Comparison of ENCODE assay signal across 8 cellular contexts in the genomic region with DNA sequence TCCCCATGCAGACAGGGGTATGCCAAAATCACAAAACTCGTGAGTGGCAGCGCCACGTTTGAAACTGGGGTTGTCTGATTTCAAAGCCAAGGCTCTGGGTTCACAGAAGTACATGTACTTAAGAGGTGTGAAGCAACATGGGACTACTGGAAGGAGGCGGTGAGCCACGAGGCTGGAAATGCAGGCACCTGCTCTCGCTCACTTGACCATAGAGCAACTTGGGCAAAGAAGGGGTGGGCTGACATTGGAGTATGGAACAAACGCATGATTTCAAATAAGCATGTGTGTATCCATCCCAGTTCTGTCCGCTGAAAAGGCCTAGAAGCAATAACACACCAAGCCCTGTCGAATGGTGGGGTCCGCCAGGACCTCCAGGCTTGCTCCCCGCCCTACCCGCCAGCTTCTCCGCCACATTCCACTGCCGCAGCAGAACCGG. TPM values are rescaled to one million over a fixed set of nuclear protein-coding genes. Genes with fewer than 3 reads are reported as not detected.
DNase-seq lines count a peak whose midpoint lies in the region; ATAC-seq and TF ChIP-seq lines count a peak whose summit lies in the region.

No MANE protein-coding gene starts in this region.

- H3K4me1 Mint-ChIP-seq in CD14-positive monocyte = peaks cover 30% of the 10 kb centered on the region
- peaks cover 12 to 51% (median 28%) of the 10 kb centered on the region in 4 donors for H3K4me1 Mint-ChIP-seq in naive thymus-derived CD8-positive, alpha-beta T cell

- H3F3A ChIP-seq in SK-N-SH (replicated peaks; ENCODE audit: insufficient read depth) = peaks cover 26% of the 10 kb centered on the region

- H3K9me2 ChIP-seq in SK-N-SH = no peaks in the 10 kb centered on the region

- H3K27me3 ChIP-seq in SK-N-SH (ENCODE audit: insufficient read depth) = no peaks in the 10 kb centered on the region

- H3K9ac ChIP-seq in SK-N-SH = peak overlapping the region; percentile 77

- H3K36me3 ChIP-seq in SK-N-SH (replicated peaks in 1 of 2; ENCODE audit: control insufficient read depth in 1 of 2, insufficient read depth in 2 of 2, low read length in 1 of 2) = peaks cover 0 to 27% of the 10 kb centered on the region in 2 experiments

- ATAC-seq in GM19023 (IDR thresholded peaks at IDR 0.05; ENCODE audit: unreplicated experiment) (peak; percentile 15), HG03135 (IDR thresholded peaks at IDR 0.05; ENCODE audit: unreplicated experiment) (peak; percentile 22)
- peak; percentile 2 to 24 for ATAC-seq in naive thymus-derived CD8-positive, alpha-beta T cell

- intact Hi-C loops in CD14-positive monocyte (cut with micrococcal nuclease) = loop anchor here (5.0 to 10.0 kb wide), 5 partner anchors 95 to 205 kb away; a partner anchor contains a TSS

- CTCF ChIA-PET in SK-N-SH (lab: Yijun Ruan, JAX) = interaction anchor here (1.4 to 1.5 kb wide), 2 partner anchors 38 to 40 kb away, joined by 4 read pairs; no protein-coding TSS in a partner anchor

- TF ChIP-seq CTCF in CD14-positive monocyte (IDR thresholded peaks at IDR 0.05) (no peak), SK-N-SH (IDR thresholded peaks at IDR 0.05) (no peak)

- WGBS in SK-N-SH (ENCODE audit: low lambda C conversion rate) = 0% methylated on average over 12 of the region's 15 CpGs

- H4K20me1 ChIP-seq in SK-N-SH (ENCODE audit: insufficient read depth) = peaks cover 30% of the 10 kb centered on the region

- peak overlapping the region; percentile 93 to 96 for H3K4me3 Mint-ChIP-seq in CD14-positive monocyte
- peak overlapping the region; percentile 96 to 100 (median 99) for H3K4me3 Mint-ChIP-seq in naive thymus-derived CD8-positive, alpha-beta T cell

- peaks cover 0 to 6% (median 2%) of the 10 kb centered on the region in 3 donors for H3K27me3 Mint-ChIP-seq in CD14-positive monocyte (ENCODE audit: low read depth in 3 of 3)
- H3K27me3 Mint-ChIP-seq in naive thymus-derived CD8-positive, alpha-beta T cell = no peaks in the 10 kb centered on the region

- POLR2A ChIA-PET in SK-N-SH (lab: Yijun Ruan, JAX) = interaction anchor here (0.8 to 1.8 kb wide), 4 partner anchors 10 to 209 kb away, joined by 3 to 6 read pairs (median 4); a partner anchor contains a TSS
- POLR2A ChIA-PET in naive thymus-derived CD8-positive, alpha-beta T cell (lab: Charles Lee) = interaction anchor here (0.6 to 2.9 kb wide), 18 partner anchors 9 to 1639 kb away, joined by 3 to 41 read pairs (median 4); a partner anchor contains a TSS

- peak overlapping the region; percentile 99 for H2AFZ ChIP-seq in SK-N-SH (ENCODE audit: low read depth)

- H3K36me3 Mint-ChIP-seq in CD14-positive monocyte = peaks cover 9 to 13% of the 10 kb centered on the region in 2 donors
- H3K36me3 Mint-ChIP-seq in naive thymus-derived CD8-positive, alpha-beta T cell = peaks cover 0 to 24% (median 0%) of the 10 kb centered on the region in 3 donors

- H3K27ac ChIP-seq in SK-N-SH (ENCODE audit: low read depth in 2 of 2, low read length in 1 of 2) = peak overlapping the region; percentile 64 to 95; a peak in 3 of 4 replicates
- H3K27ac ChIP-seq in epithelial cell of prostate = peak overlapping the region; percentile 96

- peaks cover 8 to 18% of the 10 kb centered on the region in 2 experiments; a peak in 3 of 4 replicates for H3K4me1 ChIP-seq in SK-N-SH (ENCODE audit: control insufficient read depth in 1 of 2, insufficient read depth in 2 of 2, low read depth in 1 of 2, low read length in 1 of 2)

- H3K79me2 ChIP-seq in SK-N-SH (ENCODE audit: insufficient read depth) = peaks cover 61% of the 10 kb centered on the region

- no peak for DNase-seq in CD14-positive monocyte (ENCODE audit: low spot score)
- no peak for DNase-seq in SK-N-SH
- DNase-seq in epithelial cell of prostate (ENCODE audit: low read depth, low spot score) = no peak
- peak in 1 of 10 donors; percentile 55 for DNase-seq in naive thymus-derived CD8-positive, alpha-beta T cell
- DNase-seq in D341Med (ENCODE audit: low spot score) = no peak
- DNase-seq in mucosa of gallbladder (ENCODE audit: low spot score) = no peak

- H3K4me3 ChIP-seq in SK-N-SH (ENCODE audit: low read depth in 2 of 2, low read length in 1 of 2) = peak overlapping the region; percentile 84 to 93

- H3K27ac Mint-ChIP-seq in CD14-positive monocyte = peak overlapping the region; percentile 97 to 99 (median 99)
- H3K27ac Mint-ChIP-seq in naive thymus-derived CD8-positive, alpha-beta T cell = peak overlapping the region; percentile 98 to 100 (median 99)

- H3K4me2 ChIP-seq in SK-N-SH = peak overlapping the region; percentile 95

- no peaks in the 10 kb centered on the region for H3K9me3 ChIP-seq in SK-N-SH

- TF ChIP-seq EP300 in SK-N-SH (IDR thresholded peaks at IDR 0.05; ENCODE audit: borderline replicate concordance in 1 of 2, low read depth in 1 of 2, low read length in 1 of 2) = no peak

- H3K9me3 Mint-ChIP-seq in CD14-positive monocyte = peaks cover 0 to 2% (median 0%) of the 10 kb centered on the region in 7 donors
- H3K9me3 Mint-ChIP-seq in naive thymus-derived CD8-positive, alpha-beta T cell = no peaks in the 10 kb centered on the region

- no peak for TF ChIP-seq RAD21 in SK-N-SH (IDR thresholded peaks at IDR 0.05; ENCODE audit: low read length)

TF ChIP-seq in SK-N-SH, 30 proteins besides CTCF, POLR2A, EP300 and RAD21:
- TF ChIP-seq CHD2 (IDR thresholded peaks at IDR 0.05; ENCODE audit: low read length, partially characterized antibody) (no peak), RXRA (IDR thresholded peaks at IDR 0.05; ENCODE audit: borderline replicate concordance, low read depth) (no peak), EZH2phosphoT487 (IDR thresholded peaks at IDR 0.05; ENCODE audit: borderline replicate concordance, low read depth) (no peak), MXI1 (IDR thresholded peaks at IDR 0.05; ENCODE audit: low read depth, low read length) (no peak), RCOR1 (IDR thresholded peaks at IDR 0.05; ENCODE audit: low read length) (no peak), GATA2 (CRISPR knock-in tag; IDR thresholded peaks at IDR 0.05) (no peak), FOXJ3 (CRISPR knock-in tag; IDR thresholded peaks at IDR 0.05) (no peak), ELF1 (IDR thresholded peaks at IDR 0.05) (no peak), YY1 (IDR thresholded peaks at IDR 0.05; ENCODE audit: low read depth) (no peak), NRF1 (IDR thresholded peaks at IDR 0.05; ENCODE audit: low read depth, low read length) (no peak), JUND (IDR thresholded peaks at IDR 0.05) (no peak), TEAD4 (IDR thresholded peaks at IDR 0.05; ENCODE audit: borderline replicate concordance, insufficient read depth) (0 out of 2 replicates have a peak, but pooled peaks have one; percentile 21), FOXM1 (IDR thresholded peaks at IDR 0.05; ENCODE audit: low read depth) (no peak)
- TF ChIP-seq, protein P1, sequence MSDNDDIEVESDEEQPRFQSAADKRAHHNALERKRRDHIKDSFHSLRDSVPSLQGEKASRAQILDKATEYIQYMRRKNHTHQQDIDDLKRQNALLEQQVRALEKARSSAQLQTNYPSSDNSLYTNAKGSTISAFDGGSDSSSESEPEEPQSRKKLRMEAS (IDR thresholded peaks at IDR 0.05; ENCODE audit: low read depth) = 0 out of 2 replicates have a peak, but pooled peaks have one; percentile 44
- TF ChIP-seq, protein P2, sequence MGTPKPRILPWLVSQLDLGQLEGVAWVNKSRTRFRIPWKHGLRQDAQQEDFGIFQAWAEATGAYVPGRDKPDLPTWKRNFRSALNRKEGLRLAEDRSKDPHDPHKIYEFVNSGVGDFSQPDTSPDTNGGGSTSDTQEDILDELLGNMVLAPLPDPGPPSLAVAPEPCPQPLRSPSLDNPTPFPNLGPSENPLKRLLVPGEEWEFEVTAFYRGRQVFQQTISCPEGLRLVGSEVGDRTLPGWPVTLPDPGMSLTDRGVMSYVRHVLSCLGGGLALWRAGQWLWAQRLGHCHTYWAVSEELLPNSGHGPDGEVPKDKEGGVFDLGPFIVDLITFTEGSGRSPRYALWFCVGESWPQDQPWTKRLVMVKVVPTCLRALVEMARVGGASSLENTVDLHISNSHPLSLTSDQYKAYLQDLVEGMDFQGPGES (IDR thresholded peaks at IDR 0.05; ENCODE audit: low read depth, low read length) = no peak
- TF ChIP-seq, protein P3, sequence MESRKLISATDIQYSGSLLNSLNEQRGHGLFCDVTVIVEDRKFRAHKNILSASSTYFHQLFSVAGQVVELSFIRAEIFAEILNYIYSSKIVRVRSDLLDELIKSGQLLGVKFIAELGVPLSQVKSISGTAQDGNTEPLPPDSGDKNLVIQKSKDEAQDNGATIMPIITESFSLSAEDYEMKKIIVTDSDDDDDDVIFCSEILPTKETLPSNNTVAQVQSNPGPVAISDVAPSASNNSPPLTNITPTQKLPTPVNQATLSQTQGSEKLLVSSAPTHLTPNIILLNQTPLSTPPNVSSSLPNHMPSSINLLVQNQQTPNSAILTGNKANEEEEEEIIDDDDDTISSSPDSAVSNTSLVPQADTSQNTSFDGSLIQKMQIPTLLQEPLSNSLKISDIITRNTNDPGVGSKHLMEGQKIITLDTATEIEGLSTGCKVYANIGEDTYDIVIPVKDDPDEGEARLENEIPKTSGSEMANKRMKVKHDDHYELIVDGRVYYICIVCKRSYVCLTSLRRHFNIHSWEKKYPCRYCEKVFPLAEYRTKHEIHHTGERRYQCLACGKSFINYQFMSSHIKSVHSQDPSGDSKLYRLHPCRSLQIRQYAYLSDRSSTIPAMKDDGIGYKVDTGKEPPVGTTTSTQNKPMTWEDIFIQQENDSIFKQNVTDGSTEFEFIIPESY (IDR thresholded peaks at IDR 0.05; ENCODE audit: borderline replicate concordance, low read depth) = no peak

RNA-seq across cellular contexts. Expression of a gene that starts 0.6 kb away (rescaled TPM):
- 100 to 1,000 TPM; 342 to 560 TPM for polyA plus RNA-seq in CD14-positive monocyte
- polyA plus RNA-seq in SK-N-SH (2012; rRNA removed) = 53.0 and 72.7 TPM in 2 replicates
- polyA plus RNA-seq in SK-N-SH (2012; cell fraction: cytosol; rRNA removed) = 95.7 and 114 TPM in 2 replicates
- 11.7 and 27.7 TPM in 2 replicates for polyA plus RNA-seq in SK-N-SH (2012; cell fraction: nucleus; rRNA removed)
- total RNA-seq in naive thymus-derived CD8-positive, alpha-beta T cell = 100 to 1,000 TPM; 258 to 283 TPM
- polyA plus RNA-seq in naive thymus-derived CD8-positive, alpha-beta T cell = 100 to 1,000 TPM; 238 to 280 (median 242) TPM
- 209 TPM for total RNA-seq in mucosa of gallbladder
